In the genomic region with DNA sequence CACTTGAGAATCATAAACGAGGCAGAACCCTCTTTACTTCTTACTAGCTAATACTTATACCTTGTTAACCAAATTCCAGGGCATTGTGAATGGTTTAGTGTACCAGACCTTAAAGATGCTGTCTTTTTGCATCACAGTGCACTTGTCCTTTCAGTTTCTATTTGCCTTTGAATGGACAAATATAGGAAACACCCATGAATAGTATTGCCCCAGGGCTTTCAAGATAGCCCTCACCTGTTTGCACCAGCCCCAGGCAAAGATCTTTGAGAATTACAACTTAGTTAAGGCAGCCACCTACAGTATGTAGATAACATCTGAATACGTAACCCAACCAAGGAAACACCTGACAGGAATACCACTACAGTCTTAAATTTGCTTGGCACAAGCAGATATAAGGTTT, we compare ENCODE assay signal across 26 cellular contexts.
DNase-seq lines count a peak whose midpoint lies in the region; ATAC-seq and TF ChIP-seq lines count a peak whose summit lies in the region.
"Had no signal": no experiment of that assay in that cellular context is flagged by ENCODE, and none has a peak within 500 bp of the region (broad histone marks: within the 10 kb centered on the region; RNA-seq: fewer than 3 reads in every experiment).

No MANE protein-coding gene starts in this region.

- peak; percentile 46 for ATAC-seq in GM18909 (IDR thresholded peaks at IDR 0.05; ENCODE audit: poor library complexity, unreplicated experiment)
- peak; percentile 43 for ATAC-seq in HG02759 (IDR thresholded peaks at IDR 0.05; ENCODE audit: unreplicated experiment)
- ATAC-seq: T-cell had no signal

- H3K9me2 ChIP-seq in MM.1S (replicated peaks; ENCODE audit: insufficient read depth, low read length) (no peaks in the 10 kb centered on the region), GM23248 (ENCODE audit: insufficient read depth) (no peaks in the 10 kb centered on the region)

- H4K20me1 ChIP-seq in MM.1S (ENCODE audit: insufficient read depth, low read length) (no peaks in the 10 kb centered on the region), GM23248 (ENCODE audit: insufficient read depth) (no peaks in the 10 kb centered on the region)

- H3F3A ChIP-seq in MM.1S (ENCODE audit: insufficient read depth, low read length): no peaks in the 10 kb centered on the region; the same call in 1 of the 2 replicates
- no peaks in the 10 kb centered on the region for H3F3A ChIP-seq in GM23248 (ENCODE audit: insufficient read depth)

- H3K79me2 ChIP-seq in MM.1S (ENCODE audit: low read length): no peaks in the 10 kb centered on the region
- H3K79me2 ChIP-seq in GM23248 (ENCODE audit: insufficient read depth): no peaks in the 10 kb centered on the region

- no peaks in the 10 kb centered on the region for H3K36me3 ChIP-seq in MM.1S (replicated peaks; ENCODE audit: insufficient read depth, low read length)
- H3K36me3 ChIP-seq in esophagus squamous epithelium: no peaks in the 10 kb centered on the region
- no peaks in the 10 kb centered on the region for H3K36me3 ChIP-seq in GM23248 (ENCODE audit: low read depth)
- H3K36me3 ChIP-seq: BE2C had no signal

- no peaks in the 10 kb centered on the region for H3K27me3 ChIP-seq in MM.1S (replicated peaks; ENCODE audit: insufficient read depth, low read length)
- no peaks in the 10 kb centered on the region for H3K27me3 ChIP-seq in esophagus squamous epithelium
- H3K27me3 ChIP-seq in GM23248 (replicated peaks; ENCODE audit: insufficient read depth): no peaks in the 10 kb centered on the region
- H3K27me3 ChIP-seq: BE2C had no signal

- H3K4me1 ChIP-seq in MM.1S (ENCODE audit: low read length) (peaks cover 13% of the 10 kb centered on the region), esophagus squamous epithelium (no peaks in the 10 kb centered on the region), GM23248 (ENCODE audit: insufficient read depth) (no peaks in the 10 kb centered on the region)
- H3K4me1 ChIP-seq: BE2C had no signal

- intact Hi-C loops in esophagus squamous epithelium (cut with DNase I): no loop called here

- H3K9me3 ChIP-seq in MM.1S (replicated peaks; ENCODE audit: insufficient read depth, low read length) (no peaks in the 10 kb centered on the region), esophagus squamous epithelium (no peaks in the 10 kb centered on the region), GM23248 (ENCODE audit: low read depth) (no peaks in the 10 kb centered on the region)
- H3K9me3 ChIP-seq: BE2C had no signal

- WGBS in esophagus squamous epithelium, 2 donors: 9 to 43% methylated on average over 1 to 2 of the region's 2 CpGs
- 9 to 23% methylated on average over 2 of the region's 2 CpGs for WGBS in GM23248 (ENCODE audit: low coverage in 1 of 2, low lambda C conversion rate in 2 of 2, missing lambda C conversion rate in 2 of 2), 2 experiments

- peak overlapping the region; percentile 47 for H3K4me2 ChIP-seq in MM.1S (ENCODE audit: low read depth, low read length)
- no peak overlapping the region for H3K4me2 ChIP-seq in GM23248 (ENCODE audit: unreplicated experiment)

- no peak for TF ChIP-seq CTCF in MM.1S (IDR thresholded peaks at IDR 0.05; ENCODE audit: low read length)
- no peak for TF ChIP-seq CTCF in esophagus squamous epithelium (IDR thresholded peaks at IDR 0.05)

- peak overlapping the region; percentile 16; the same call in 1 of the 2 replicates for H3K4me3 ChIP-seq in MM.1S (ENCODE audit: low read length)
- H3K4me3 ChIP-seq in esophagus squamous epithelium: no peak overlapping the region
- H3K4me3 ChIP-seq in GM23248: no peak overlapping the region

- peak overlapping the region; percentile 62 for H2AFZ ChIP-seq in MM.1S (ENCODE audit: low read length)
- no peak overlapping the region for H2AFZ ChIP-seq in GM23248

- H3K27ac ChIP-seq in MM.1S (ENCODE audit: low read length) (peak overlapping the region; percentile 49; the same call in 1 of the 2 replicates), esophagus squamous epithelium (no peak overlapping the region), GM23248 (no peak overlapping the region)
- H3K27ac ChIP-seq: 22Rv1, HL-60, RWPE1 had no signal

- DNase-seq in ELF-1 (ENCODE audit: low read depth, low spot score): peak; percentile 28
- DNase-seq in MM.1S: peak; percentile 89
- DNase-seq in amniotic stem cell (lab: John Stamatoyannopoulos, UW): no peak
- no peak for DNase-seq in esophagus squamous epithelium (lab: John Stamatoyannopoulos, UW)
- DNase-seq in GM23248: no peak
- no peak for DNase-seq in NCI-H526 (lab: John Stamatoyannopoulos, UW)
- DNase-seq: ACHN; BE2C; CD8-positive, alpha-beta memory T cell; DMS 273 treated with DMSO at 0.1 percent for 48 hours; DMS79; NCI-H1092; NCI-H1436; NCI-H187; NCI-H2081 treated with DMSO at 0.1 percent for 48 hours; NCI-H2171; NCI-H345; NCI-H510A treated with DMSO at 0.1 percent for 48 hours; NCI-H774; SHP77; T-cell had no signal

- H3K9ac ChIP-seq in MM.1S (ENCODE audit: low read length) (no peak overlapping the region), GM23248 (no peak overlapping the region)

- in situ Hi-C loops in GM23248 (cut with MboI): no loop called here

- no peak for TF ChIP-seq POLR2A in esophagus squamous epithelium (IDR thresholded peaks at IDR 0.05)

Comparison
In these comparisons a context has a peak if more than half of its experiments do, and no peak if none do; other contexts are left out.
1. DNase-seq: peak in ELF-1 (single experiment) and MM.1S (single experiment); none in amniotic stem cell (single experiment), esophagus squamous epithelium (single experiment), GM23248 (single experiment) and NCI-H526 (0 of 2).